In genomic region chr9:20618361-20618799, GRCh38 we compare ENCODE assay signal across 9 cellular contexts. TPM values are rescaled to one million over a fixed set of nuclear protein-coding genes. Genes with fewer than 3 reads are reported as not detected.
DNase-seq lines count a peak whose midpoint lies in the region; ATAC-seq, FAIRE-seq and TF ChIP-seq lines count a peak whose summit lies in the region.
"Had no signal": no experiment of that assay in that cellular context is flagged by ENCODE, and none has a peak within 500 bp of the region (broad histone marks: within the 10 kb centered on the region; RNA-seq: fewer than 3 reads in every experiment).

No MANE protein-coding gene starts in this region.

- H3K4me3 ChIP-seq in bronchial epithelial cell (ENCODE audit: low read depth, low read length) (no peak overlapping the region), SJCRH30 (no peak overlapping the region)
- H3K4me3 ChIP-seq: skin epidermis had no signal

- H3K4me1 Mint-ChIP-seq in neural crest cell = peaks cover 34% of the 10 kb centered on the region

- H3K27me3 ChIP-seq in bronchial epithelial cell (ENCODE audit: control insufficient read depth, insufficient read depth, low read length) = no peaks in the 10 kb centered on the region
- H3K27me3 ChIP-seq in SJCRH30 = no peaks in the 10 kb centered on the region

- H3K4me1 ChIP-seq in SJCRH30 = no peaks in the 10 kb centered on the region

- no peak for FAIRE-seq in bronchial epithelial cell (lab: Jason Lieb, UNC)

- peak overlapping the region; percentile 96 for H3K4me3 Mint-ChIP-seq in neural crest cell

- no peak overlapping the region for H3K27ac ChIP-seq in SJCRH30

- no peak for TF ChIP-seq CTCF in bronchial epithelial cell (IDR thresholded peaks at IDR 0.05; ENCODE audit: insufficient read depth, low read length, severe bottlenecking)
- no peak for TF ChIP-seq CTCF in neural crest cell (conservative IDR thresholded peaks at IDR 0.05)

- H3K36me3 ChIP-seq in bronchial epithelial cell (ENCODE audit: control insufficient read depth, insufficient read depth, low read length) (no peaks in the 10 kb centered on the region), SJCRH30 (no peaks in the 10 kb centered on the region)

- H3K36me3 Mint-ChIP-seq in neural crest cell (ENCODE audit: low read depth) = no peaks in the 10 kb centered on the region

- no peak overlapping the region for H3K27ac Mint-ChIP-seq in neural crest cell (ENCODE audit: unreplicated experiment)

- H3K9me3 ChIP-seq in SJCRH30 (replicated peaks) = no peaks in the 10 kb centered on the region

- no peak for ATAC-seq in GM19328 (IDR thresholded peaks at IDR 0.05; ENCODE audit: unreplicated experiment)
- ATAC-seq in HG02763 (IDR thresholded peaks at IDR 0.05; ENCODE audit: unreplicated experiment) = no peak

- no peaks in the 10 kb centered on the region for H3K9me3 Mint-ChIP-seq in neural crest cell

- peaks cover 20% of the 10 kb centered on the region for H3K27me3 Mint-ChIP-seq in neural crest cell (ENCODE audit: low read depth)

- DNase-seq in ELR (ENCODE audit: low read depth) (peak; percentile 87), NCI-H1694 treated with DMSO at 0.1 percent for 48 hours (lab: John Stamatoyannopoulos, UW) (peak; percentile 18), bronchial epithelial cell (ENCODE audit: low read depth) (peak; percentile 92), neural crest cell (ENCODE audit: low read depth, low spot score) (no peak), SJCRH30 (no peak), NOMO-1 treated with dmso at 0.1 percent for 144 hours (lab: John Stamatoyannopoulos, UW; ENCODE audit: unreplicated experiment) (no peak)

RNA-seq across cellular contexts. Expression of gene MLLT3, which starts 3.9 kb away (rescaled TPM):
- total RNA-seq in bronchial epithelial cell (15.8 and 30.1 TPM in 2 replicates), neural crest cell (53.7 and 57.3 TPM in 2 replicates)
- total RNA-seq in SJCRH30 (2014; rRNA removed; shearing (Covaris generic)) = 26.6 and 30.9 TPM in 2 replicates

Comparison
In these comparisons a context has a peak if more than half of its experiments do, and no peak if none do; other contexts are left out.
1. DNase-seq: peak in ELR (single experiment), NCI-H1694 treated with DMSO at 0.1 percent for 48 hours (single experiment) and bronchial epithelial cell (single experiment); none in neural crest cell (single experiment), SJCRH30 (0 of 2) and NOMO-1 treated with dmso at 0.1 percent for 144 hours (single experiment).